8 cellular contexts compared by ENCODE assay signal in the genomic region with DNA sequence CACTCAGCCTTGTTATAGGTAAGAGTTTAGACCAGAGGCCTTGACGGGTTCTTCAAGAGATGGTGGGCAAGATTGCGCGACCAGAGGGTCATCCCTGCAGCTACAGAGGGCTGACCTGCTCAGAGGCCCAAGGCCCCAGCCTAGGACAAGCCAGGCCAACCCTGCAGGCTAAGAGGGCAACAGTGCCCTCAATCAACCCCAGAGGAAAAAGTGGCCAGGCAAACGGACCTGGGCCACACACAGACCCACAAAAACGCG. TPM values are rescaled to one million over a fixed set of nuclear protein-coding genes. Genes with fewer than 3 reads are reported as not detected.
A peak's percentile ranks its signal among the peaks of the same experiment; 100 is the strongest.
DNase-seq lines count a peak whose midpoint lies in the region; ATAC-seq and TF ChIP-seq lines count a peak whose summit lies in the region.

No MANE protein-coding gene starts in this region.

- H3K27ac Mint-ChIP-seq in memory B cell: no peak overlapping the region

- H3K27me3 Mint-ChIP-seq in activated T-cell treated with anti-CD3 and anti-CD28 coated beads, Interleukin-2, amount 50 U/mL, for 4 hours (ENCODE audit: low read depth): no peaks in the 10 kb centered on the region
- H3K27me3 Mint-ChIP-seq in memory B cell: peaks cover 2% of the 10 kb centered on the region

- H3K36me3 ChIP-seq in brain microvascular endothelial cell (replicated peaks) (peaks cover 13% of the 10 kb centered on the region), transverse colon (no peaks in the 10 kb centered on the region)

- intact Hi-C loops in transverse colon (cut with DNase I; ENCODE audit: low total_unique reads): loop anchor here (5.0 to 10.0 kb wide), 3 partner anchors 51 to 301 kb away; a partner anchor contains a TSS

- in situ Hi-C loops in brain microvascular endothelial cell (cut with HindIII; ENCODE audit: low pct_ligation_motif_present, low sequenced_read_pairs) (no loop called here), transverse colon (cut with MboI; ENCODE audit: low pct_ligation_motif_present in 1 of 4, low pct_unique_long_range_greater_than_20kb in 1 of 4, low sequenced_read_pairs in 3 of 4) (no loop called here)

- H3K27me3 ChIP-seq in brain microvascular endothelial cell (replicated peaks): no peaks in the 10 kb centered on the region
- no peaks in the 10 kb centered on the region for H3K27me3 ChIP-seq in transverse colon

- peak overlapping the region; percentile 99 for H3K4me3 ChIP-seq in brain microvascular endothelial cell (ENCODE audit: low read depth, low read length)
- peak overlapping the region; percentile 62 to 85 (median 68) for H3K4me3 ChIP-seq in transverse colon

- no peak for TF ChIP-seq POLR2A in transverse colon (IDR thresholded peaks at IDR 0.05)

- H3K9me3 ChIP-seq in transverse colon: no peaks in the 10 kb centered on the region

- no peaks in the 10 kb centered on the region for H3K9me3 Mint-ChIP-seq in activated T-cell treated with anti-CD3 and anti-CD28 coated beads, Interleukin-2, amount 50 U/mL, for 4 hours
- H3K9me3 Mint-ChIP-seq in memory B cell: peaks cover 2% of the 10 kb centered on the region

- H3K4me1 ChIP-seq in transverse colon: peaks cover 8 to 64% (median 42%) of the 10 kb centered on the region in 4 donors

- DNase-seq in activated T-cell treated with anti-CD3 and anti-CD28 coated beads, Interleukin-2, amount 50 U/mL, for 4 hours: no peak
- no peak for DNase-seq in activated T-cell treated with anti-CD3 and anti-CD28 coated beads, Interleukin-2, amount 50 U/mL, for 48 hours
- DNase-seq in brain microvascular endothelial cell: no peak
- no peak for DNase-seq in memory B cell (ENCODE audit: low spot score in 2 of 2)
- no peak for DNase-seq in transverse colon
- DNase-seq in ureter (ENCODE audit: low spot score): no peak
- no peak for DNase-seq in NCI-H748 (lab: John Stamatoyannopoulos, UW; ENCODE audit: unreplicated experiment)
- DNase-seq in NCI-H446 treated with DMSO at 0.1 percent for 48 hours (lab: John Stamatoyannopoulos, UW): no peak

- no peak for TF ChIP-seq EP300 in transverse colon (IDR thresholded peaks at IDR 0.05; ENCODE audit: low read depth)

- H3K27ac ChIP-seq in brain microvascular endothelial cell: peak overlapping the region; percentile 98
- peak overlapping the region; percentile 87 to 94 (median 93) for H3K27ac ChIP-seq in transverse colon

- peaks cover 8% of the 10 kb centered on the region for H3K36me3 Mint-ChIP-seq in activated T-cell treated with anti-CD3 and anti-CD28 coated beads, Interleukin-2, amount 50 U/mL, for 4 hours (ENCODE audit: insufficient read depth)
- H3K36me3 Mint-ChIP-seq in memory B cell: no peaks in the 10 kb centered on the region

- TF ChIP-seq CTCF in brain microvascular endothelial cell (IDR thresholded peaks at IDR 0.05; ENCODE audit: low read depth, low read length, missing control alignments): no peak
- no peak for TF ChIP-seq CTCF in transverse colon (IDR thresholded peaks at IDR 0.05)

- ATAC-seq in activated T-cell treated with anti-CD3 and anti-CD28 coated beads, Interleukin-2, amount 50 U/mL, for 4 hours: no peak
- no peak for ATAC-seq in memory B cell (ENCODE audit: low read depth)

- WGBS in transverse colon (ENCODE audit: low coverage in 1 of 2), 2 donors: 45% methylated on average over 6 of the region's 6 CpGs; no CpG with 5 or more reads in 1 of the 2 donors

- H3K4me3 Mint-ChIP-seq in activated T-cell treated with anti-CD3 and anti-CD28 coated beads, Interleukin-2, amount 50 U/mL, for 4 hours: peak overlapping the region; percentile 91
- peak overlapping the region; percentile 89 for H3K4me3 Mint-ChIP-seq in memory B cell

- H3K4me1 Mint-ChIP-seq in activated T-cell treated with anti-CD3 and anti-CD28 coated beads, Interleukin-2, amount 50 U/mL, for 4 hours (ENCODE audit: low read depth): peaks cover 38% of the 10 kb centered on the region
- H3K4me1 Mint-ChIP-seq in memory B cell: peaks cover 35% of the 10 kb centered on the region

RNA-seq across cellular contexts. Expression of a gene that starts 1.3 kb away (rescaled TPM):
- 10 to 100 TPM; 17.0 to 20.7 (median 18.2) TPM for total RNA-seq in activated T-cell treated with anti-CD3 and anti-CD28 coated beads, Interleukin-2, amount 50 U/mL, for 4 hours
- total RNA-seq in transverse colon (10 to 100 TPM; 15.0 to 39.0 (median 18.9) TPM), ureter (52.0 TPM)

RNA-seq across cellular contexts. Expression of a gene that starts 23.8 kb away (rescaled TPM):
- total RNA-seq in activated T-cell treated with anti-CD3 and anti-CD28 coated beads, Interleukin-2, amount 50 U/mL, for 4 hours: not detected
- 1 to 10 TPM in 3 of 4 donors, not detected in 1; 3.7 to 7.1 (median 4.4) TPM for total RNA-seq in transverse colon
- total RNA-seq in ureter: not detected
